8 cellular contexts compared by ENCODE assay signal in genomic region chr4:89056953-89057398, GRCh38. TPM values are rescaled to one million over a fixed set of nuclear protein-coding genes. Genes with fewer than 3 reads are reported as not detected.
DNase-seq lines count a peak whose midpoint lies in the region; ATAC-seq and TF ChIP-seq lines count a peak whose summit lies in the region.

Gene FAM13A (minus strand): TSS chr4:89057185. CDS start chr4:89056964, 221 bp downstream.

- TF ChIP-seq CTCF in AG10803 (conservative IDR thresholded peaks at IDR 0.05; ENCODE audit: low read length) (no peak), epithelial cell of esophagus (IDR thresholded peaks at IDR 0.05; ENCODE audit: insufficient read depth, low read depth, low read length, missing control alignments) (peak; percentile 4), testis (IDR thresholded peaks at IDR 0.05) (no peak)

- 3% methylated on average over 9 of the region's 9 CpGs for WGBS in testis, 2 donors

- H3K27ac ChIP-seq in SJCRH30 (peak within 1 kb of the TSS; percentile 63), testis (peak within 1 kb of the TSS; percentile 64 to 81)

- peaks cover 8% of the 10 kb centered on the region for H3K4me1 Mint-ChIP-seq in memory B cell

- H3K9me3 ChIP-seq in SJCRH30 (replicated peaks): no peaks in the 10 kb centered on the region
- H3K9me3 ChIP-seq in testis: no peaks in the 10 kb centered on the region

- H3K4me1 ChIP-seq in SJCRH30: peaks cover 10% of the 10 kb centered on the region
- peaks cover 13% of the 10 kb centered on the region for H3K4me1 ChIP-seq in testis

- H3K36me3 ChIP-seq in SJCRH30 (no peaks in the 10 kb centered on the region), testis (ENCODE audit: low read depth, missing control alignments) (no peaks in the 10 kb centered on the region)

- H3K27ac Mint-ChIP-seq in memory B cell: no peak within 1 kb of the TSS

- peak; percentile 53 for TF ChIP-seq POLR2A in GM19099 (IDR thresholded peaks at IDR 0.05; ENCODE audit: extremely low read depth, insufficient read length, low read depth)
- no peak for TF ChIP-seq POLR2A in testis (IDR thresholded peaks at IDR 0.05)

- peaks cover 8% of the 10 kb centered on the region for H3K9me3 Mint-ChIP-seq in memory B cell

- no peaks in the 10 kb centered on the region for H3K27me3 ChIP-seq in SJCRH30
- H3K27me3 ChIP-seq in testis: no peaks in the 10 kb centered on the region

- peaks cover 2% of the 10 kb centered on the region for H3K36me3 Mint-ChIP-seq in memory B cell

- no peak within 1 kb of the TSS for H3K4me3 Mint-ChIP-seq in memory B cell

- H3K4me3 ChIP-seq in AG10803 (ENCODE audit: low read length) (peak within 1 kb of the TSS; percentile 62), SJCRH30 (peak within 1 kb of the TSS; percentile 71), epithelial cell of esophagus (ENCODE audit: low read length) (peak within 1 kb of the TSS; percentile 50), testis (peak within 1 kb of the TSS; percentile 7 to 50)

- peaks cover 1% of the 10 kb centered on the region for H3K27me3 Mint-ChIP-seq in memory B cell

- ATAC-seq in memory B cell (ENCODE audit: low read depth): peak; percentile 37

- DNase-seq in AG10803 (ENCODE audit: low read depth) (peak; percentile 97), LoVo (ENCODE audit: low spot score) (peak; percentile 94), SJCRH30 (peak; percentile 93 to 99), epithelial cell of esophagus (ENCODE audit: low read depth) (peak; percentile 96), memory B cell (ENCODE audit: low spot score in 2 of 2) (no peak), testis (peak; percentile 94), NOMO-1 treated with DMSO at 0.1 percent for 48 hours (lab: John Stamatoyannopoulos, UW; ENCODE audit: unreplicated experiment) (no peak)

- intact Hi-C loops in testis (cut with DNase I; ENCODE audit: low total_unique reads): no loop called here

RNA-seq across cellular contexts. Expression of gene FAM13A, which starts in this region (rescaled TPM):
- 46.9 and 60.3 TPM in 2 replicates for total RNA-seq in SJCRH30 (2014; rRNA removed; shearing (Covaris generic))
- total RNA-seq in testis: 100 to 1,000 TPM; 109 to 123 TPM
- polyA plus RNA-seq in testis (ENCODE audit: insufficient read depth, low read depth, low replicate concordance): 30.7 TPM

Comparison
In these comparisons a context has a peak if more than half of its experiments do, and no peak if none do; other contexts are left out.
1. DNase-seq: peak in AG10803 (single experiment), LoVo (single experiment), SJCRH30 (2 of 2), epithelial cell of esophagus (single experiment) and testis (single experiment); none in memory B cell (0 of 2) and NOMO-1 treated with DMSO at 0.1 percent for 48 hours (single experiment).
2. Peak in every context shown above with its lines, with median percentiles within 50 percentile points of each other: H3K4me3 ChIP-seq.